1 cellular context compared by ENCODE assay signal in genomic region chr1:27527223-27527856, GRCh38.
TF ChIP-seq lines count a peak whose summit lies in the region.

No MANE protein-coding gene starts in this region.

TF ChIP-seq in HEK293, 187 proteins besides CTCF, POLR2A, EP300 and RAD21 (continued from another document):
- peak; percentile 45; the same call in 1 of the 2 replicates for TF ChIP-seq BCL11A (tag by site-specific recombination; IDR thresholded peaks at IDR 0.05; ENCODE audit: low read depth)
- TF ChIP-seq, protein P1, sequence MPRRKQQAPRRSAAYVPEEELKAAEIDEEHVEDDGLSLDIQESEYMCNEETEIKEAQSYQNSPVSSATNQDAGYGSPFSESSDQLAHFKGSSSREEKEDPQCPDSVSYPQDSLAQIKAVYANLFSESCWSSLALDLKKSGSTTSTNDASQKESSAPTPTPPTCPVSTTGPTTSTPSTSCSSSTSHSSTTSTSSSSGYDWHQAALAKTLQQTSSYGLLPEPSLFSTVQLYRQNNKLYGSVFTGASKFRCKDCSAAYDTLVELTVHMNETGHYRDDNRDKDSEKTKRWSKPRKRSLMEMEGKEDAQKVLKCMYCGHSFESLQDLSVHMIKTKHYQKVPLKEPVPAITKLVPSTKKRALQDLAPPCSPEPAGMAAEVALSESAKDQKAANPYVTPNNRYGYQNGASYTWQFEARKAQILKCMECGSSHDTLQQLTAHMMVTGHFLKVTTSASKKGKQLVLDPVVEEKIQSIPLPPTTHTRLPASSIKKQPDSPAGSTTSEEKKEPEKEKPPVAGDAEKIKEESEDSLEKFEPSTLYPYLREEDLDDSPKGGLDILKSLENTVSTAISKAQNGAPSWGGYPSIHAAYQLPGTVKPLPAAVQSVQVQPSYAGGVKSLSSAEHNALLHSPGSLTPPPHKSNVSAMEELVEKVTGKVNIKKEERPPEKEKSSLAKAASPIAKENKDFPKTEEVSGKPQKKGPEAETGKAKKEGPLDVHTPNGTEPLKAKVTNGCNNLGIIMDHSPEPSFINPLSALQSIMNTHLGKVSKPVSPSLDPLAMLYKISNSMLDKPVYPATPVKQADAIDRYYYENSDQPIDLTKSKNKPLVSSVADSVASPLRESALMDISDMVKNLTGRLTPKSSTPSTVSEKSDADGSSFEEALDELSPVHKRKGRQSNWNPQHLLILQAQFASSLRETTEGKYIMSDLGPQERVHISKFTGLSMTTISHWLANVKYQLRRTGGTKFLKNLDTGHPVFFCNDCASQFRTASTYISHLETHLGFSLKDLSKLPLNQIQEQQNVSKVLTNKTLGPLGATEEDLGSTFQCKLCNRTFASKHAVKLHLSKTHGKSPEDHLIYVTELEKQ (tag by site-specific recombination; IDR thresholded peaks at IDR 0.05; ENCODE audit: borderline replicate concordance): no peak
- TF ChIP-seq KLF8 (tag by site-specific recombination; IDR thresholded peaks at IDR 0.05): peak; percentile 18; the same call in 1 of the 2 replicates
- TF ChIP-seq ZEB2 (tag by site-specific recombination; IDR thresholded peaks at IDR 0.05): 0 out of 2 replicates have a peak, but pooled peaks have one; percentile 32
- TF ChIP-seq WT1 (tag by site-specific recombination; IDR thresholded peaks at IDR 0.05): 0 out of 2 replicates have a peak, but pooled peaks have one; percentile 17
